ENCODE assay signal across 13 cellular contexts in genomic region chr11:16097543-16097942, GRCh38.
A peak's percentile ranks its signal among the peaks of the same experiment; 100 is the strongest.
DNase-seq lines count a peak whose midpoint lies in the region; ATAC-seq and TF ChIP-seq lines count a peak whose summit lies in the region.
"Had no signal": no experiment of that assay in that cellular context is flagged by ENCODE, and none has a peak within 500 bp of the region (broad histone marks: within the 10 kb centered on the region; RNA-seq: fewer than 3 reads in every experiment).

No MANE protein-coding gene starts in this region.

- no peak for ATAC-seq in WTC11
- ATAC-seq in GM18511 (IDR thresholded peaks at IDR 0.05; ENCODE audit: unreplicated experiment), result no peak
- ATAC-seq: activated naive CD4-positive, alpha-beta T cell treated with anti-CD3 and anti-CD28 coated beads, Interleukin-2, amount 50 U/mL, for 72 hours had no signal

- H2BK120ac ChIP-seq in mesendoderm (ENCODE audit: low read depth, low read length), result no peak overlapping the region

- no peaks in the 10 kb centered on the region for H3K27me3 ChIP-seq in hepatocyte
- no peaks in the 10 kb centered on the region for H3K27me3 ChIP-seq in mesendoderm (ENCODE audit: insufficient read depth, low read length, poor library complexity)

- CTCF ChIA-PET in WTC11 (lab: Charles Lee), result interaction anchor here (0.7 kb wide), 1 partner anchor 108 kb away, joined by 4 read pairs; no protein-coding TSS in a partner anchor

- H3K36me3 ChIP-seq in hepatocyte (replicated peaks; ENCODE audit: insufficient read depth, low read depth), result no peaks in the 10 kb centered on the region
- H3K36me3 ChIP-seq in mesendoderm (ENCODE audit: control insufficient read depth, insufficient read depth, low read length), result no peaks in the 10 kb centered on the region

- H3K56ac ChIP-seq in mesendoderm (ENCODE audit: low read length), result no peak overlapping the region

- H3K79me2 ChIP-seq in hepatocyte (peaks cover 10% of the 10 kb centered on the region), mesendoderm (ENCODE audit: control insufficient read depth, insufficient read depth, low read length) (no peaks in the 10 kb centered on the region)

- no peak overlapping the region for H3K27ac Mint-ChIP-seq in WTC11
- H3K27ac Mint-ChIP-seq: activated naive CD4-positive, alpha-beta T cell treated with anti-CD3 and anti-CD28 coated beads, Interleukin-2, amount 50 U/mL, for 72 hours; mesothelial cell of epicardium had no signal

- no peaks in the 10 kb centered on the region for H3K9me3 Mint-ChIP-seq in WTC11

- peak; percentile 97 for DNase-seq in DMS153 treated with DMSO at 0.1 percent for 48 hours (lab: John Stamatoyannopoulos, UW; ENCODE audit: unreplicated experiment)
- peak; percentile 98 for DNase-seq in NCI-H146 treated with DMSO at 0.1 percent for 48 hours (lab: John Stamatoyannopoulos, UW; ENCODE audit: unreplicated experiment)
- peak; percentile 99 for DNase-seq in NCI-H748 (lab: John Stamatoyannopoulos, UW; ENCODE audit: unreplicated experiment)
- DNase-seq in hepatocyte (ENCODE audit: low spot score), result no peak
- no peak for DNase-seq in WTC11 (ENCODE audit: low spot score)
- DNase-seq in NCI-H1694 (lab: John Stamatoyannopoulos, UW), result no peak
- no peak for DNase-seq in mesendoderm
- DNase-seq: Calu3, caudate nucleus, NCI-H1694 treated with DMSO at 0.1 percent for 48 hours had no signal

- no peak overlapping the region for H2BK5ac ChIP-seq in mesendoderm (ENCODE audit: low read length)

- H2BK15ac ChIP-seq in mesendoderm (replicated peaks; ENCODE audit: low read depth), result no peak overlapping the region

- H4K8ac ChIP-seq in mesendoderm (ENCODE audit: low read depth, low read length), result no peak overlapping the region

- H3K27ac ChIP-seq in hepatocyte, result no peak overlapping the region
- no peak overlapping the region for H3K27ac ChIP-seq in mesendoderm (ENCODE audit: low read depth, low read length)

- no peak overlapping the region for H2AK5ac ChIP-seq in mesendoderm (ENCODE audit: low read length)

- H3K4me3 ChIP-seq in hepatocyte (no peak overlapping the region), mesendoderm (ENCODE audit: low read length) (no peak overlapping the region)

- 34% methylated on average over 2 of the region's 2 CpGs for WGBS in hepatocyte (ENCODE audit: low lambda C conversion rate, missing lambda C conversion rate)
- no CpG with 5 or more reads among the region's 2 CpGs for WGBS in mesendoderm (ENCODE audit: extremely low coverage, insufficient coverage, low lambda C conversion rate)

- no peak overlapping the region for H2AFZ ChIP-seq in hepatocyte

- POLR2A ChIA-PET in WTC11 (lab: Charles Lee), result no interaction called here

- H3K4me3 Mint-ChIP-seq in WTC11, result no peak overlapping the region
- H3K4me3 Mint-ChIP-seq: mesothelial cell of epicardium had no signal

- no peak overlapping the region for H4K5ac ChIP-seq in mesendoderm (ENCODE audit: low read length)

- H3K23ac ChIP-seq in mesendoderm (ENCODE audit: low read length), result no peak overlapping the region

- no peaks in the 10 kb centered on the region for H3K36me3 Mint-ChIP-seq in WTC11
- H3K36me3 Mint-ChIP-seq: activated naive CD4-positive, alpha-beta T cell treated with anti-CD3 and anti-CD28 coated beads, Interleukin-2, amount 50 U/mL, for 72 hours had no signal

- H3K9me2 ChIP-seq in hepatocyte (replicated peaks; ENCODE audit: insufficient read depth), result no peaks in the 10 kb centered on the region

- peaks cover 5% of the 10 kb centered on the region for H3K4me1 Mint-ChIP-seq in WTC11

- no peaks in the 10 kb centered on the region for H3K79me1 ChIP-seq in mesendoderm (ENCODE audit: low read length)

- H3K4me1 ChIP-seq in hepatocyte (ENCODE audit: insufficient read depth), result peaks cover 36% of the 10 kb centered on the region
- H3K4me1 ChIP-seq in mesendoderm (ENCODE audit: control insufficient read depth, low read depth, low read length), result peaks cover 2% of the 10 kb centered on the region

- H3K27me3 Mint-ChIP-seq in WTC11 (ENCODE audit: low read depth), result no peaks in the 10 kb centered on the region

- no peak overlapping the region for H3K9ac ChIP-seq in mesendoderm (ENCODE audit: low read length)

- no peak overlapping the region for H3K18ac ChIP-seq in mesendoderm (ENCODE audit: low read length)

- TF ChIP-seq CTCF in hepatocyte (IDR thresholded peaks at IDR 0.05; ENCODE audit: poor library complexity) (no peak), WTC11 (IDR thresholded peaks at IDR 0.05) (no peak)

- no peak overlapping the region for H3K4ac ChIP-seq in mesendoderm (ENCODE audit: low read depth, low read length)

- H3K4me2 ChIP-seq in hepatocyte, result peak overlapping the region; percentile 20
- H3K4me2 ChIP-seq in mesendoderm (ENCODE audit: low read length), result no peak overlapping the region

- H4K20me1 ChIP-seq in hepatocyte (ENCODE audit: insufficient read depth, poor library complexity, severe bottlenecking), result no peaks in the 10 kb centered on the region

- no peaks in the 10 kb centered on the region for H3K9me3 ChIP-seq in hepatocyte (ENCODE audit: low read depth)

TF ChIP-seq in WTC11, 78 proteins besides CTCF, POLR2A, EP300 and RAD21:
- no peak for TF ChIP-seq CDX4 (CRISPR knock-in tag; IDR thresholded peaks at IDR 0.05; ENCODE audit: borderline replicate concordance)
- no peak for TF ChIP-seq TCF7 (CRISPR knock-in tag; IDR thresholded peaks at IDR 0.05; ENCODE audit: low read depth)
- TF ChIP-seq IRF1 (CRISPR knock-in tag; IDR thresholded peaks at IDR 0.05), result no peak

Comparison
In these comparisons a context has a peak if more than half of its experiments do, and no peak if none do; other contexts are left out.
1. DNase-seq: peak in DMS153 treated with DMSO at 0.1 percent for 48 hours (single experiment), NCI-H146 treated with DMSO at 0.1 percent for 48 hours (single experiment) and NCI-H748 (single experiment); none in hepatocyte (single experiment), WTC11 (single experiment), NCI-H1694 (single experiment) and mesendoderm (single experiment).